In the genomic region with DNA sequence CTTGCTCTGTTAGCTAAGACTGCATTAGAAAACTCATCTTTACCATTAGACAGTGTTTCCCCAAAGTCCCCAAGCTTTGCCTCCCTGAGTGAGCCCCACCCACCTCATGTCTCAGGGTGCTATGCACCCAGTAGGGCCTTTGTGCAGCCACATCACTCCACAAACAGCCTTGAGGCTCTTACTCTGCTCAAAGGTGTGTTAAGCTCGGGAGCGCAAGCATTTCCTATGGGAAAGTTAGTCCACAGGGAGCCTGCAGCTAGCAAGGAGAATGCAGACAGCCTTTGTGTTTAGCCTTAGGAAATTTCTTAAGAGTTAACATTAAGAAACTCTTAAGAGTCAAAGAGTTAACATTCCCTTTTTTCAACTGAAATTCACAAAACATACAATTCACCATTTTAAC, we compare ENCODE assay signal across 8 cellular contexts.
"Had no signal": no experiment of that assay in that cellular context is flagged by ENCODE, and none has a peak within 500 bp of the region (broad histone marks: within the 10 kb centered on the region; RNA-seq: fewer than 3 reads in every experiment).

No MANE protein-coding gene starts in this region.

- H3K4me3 ChIP-seq: K562 had no signal

- FAIRE-seq: H54, HTR-8/SVneo, K562 had no signal

- DNase-seq: GOT3, H9, HCEC 1CT, IMR-90, KG1 had no signal

- ATAC-seq: K562 had no signal
